11 cellular contexts compared by ENCODE assay signal in genomic region chr11:8327761-8328192, GRCh38.
DNase-seq lines count a peak whose midpoint lies in the region; ATAC-seq and TF ChIP-seq lines count a peak whose summit lies in the region.
"Had no signal": no experiment of that assay in that cellular context is flagged by ENCODE, and none has a peak within 500 bp of the region (broad histone marks: within the 10 kb centered on the region; RNA-seq: fewer than 3 reads in every experiment).

No MANE protein-coding gene starts in this region.

- ATAC-seq in GM19452 (IDR thresholded peaks at IDR 0.05; ENCODE audit: unreplicated experiment) (peak; percentile 61), HG02981 (IDR thresholded peaks at IDR 0.05; ENCODE audit: unreplicated experiment) (peak; percentile 82)

- TF ChIP-seq CTCF in GM13976 (IDR thresholded peaks at IDR 0.05; ENCODE audit: borderline replicate concordance, control extremely low read depth, extremely low read depth, insufficient read depth, missing control alignments) = no peak
- no peak for TF ChIP-seq CTCF in WERI-Rb-1 (IDR thresholded peaks at IDR 0.05; ENCODE audit: low read depth, low read length)
- no peak for TF ChIP-seq CTCF in foreskin fibroblast (IDR thresholded peaks at IDR 0.05; ENCODE audit: low read depth, low read length)

- no peaks in the 10 kb centered on the region for H3K36me3 ChIP-seq in WERI-Rb-1
- H3K36me3 ChIP-seq: neutrophil had no signal

- H3K27ac ChIP-seq in WERI-Rb-1 = peak overlapping the region; percentile 73
- H3K27ac ChIP-seq: neutrophil had no signal

- no peaks in the 10 kb centered on the region for H3K27me3 ChIP-seq in WERI-Rb-1 (ENCODE audit: insufficient read depth, low read depth, severe bottlenecking)

- H3K4me3 ChIP-seq in WERI-Rb-1 (ENCODE audit: low read depth, low read length) = no peak overlapping the region
- H3K4me3 ChIP-seq in foreskin fibroblast (ENCODE audit: low read depth in 1 of 2, low read length in 2 of 2) = no peak overlapping the region

- no peaks in the 10 kb centered on the region for H3K9me3 ChIP-seq in WERI-Rb-1 (ENCODE audit: severe bottlenecking)
- H3K9me3 ChIP-seq: neutrophil had no signal

- DNase-seq in GM13976 (ENCODE audit: low spot score) (peak; percentile 79), WERI-Rb-1 (no peak), SIG-M5 treated with dmso at 0.1 percent for 504 hours (lab: John Stamatoyannopoulos, UW; ENCODE audit: unreplicated experiment) (no peak), NCI-H345 (lab: John Stamatoyannopoulos, UW) (no peak), foreskin fibroblast (no peak)
- no peak for DNase-seq in activated CD4-positive, alpha-beta T cell treated with anti-CD3 and anti-CD28 coated beads for 4 hours
- DNase-seq: NCI-H2227 treated with DMSO at 0.1 percent for 48 hours, T-helper 2 cell had no signal

- in situ Hi-C loops in GM13976 (cut with MboI; ENCODE audit: low sequenced_read_pairs, unreplicated experiment) = no loop called here
